1 cellular context compared by ENCODE assay signal in genomic region chr2:45611020-45611737, GRCh38.
A peak's percentile ranks its signal among the peaks of the same experiment; 100 is the strongest.
TF ChIP-seq lines count a peak whose summit lies in the region.

Gene SRBD1 (minus strand): TSS chr2:45611267. CDS start chr2:45605441, 5,826 bp downstream.

TF ChIP-seq in HepG2, 621 proteins besides CTCF, POLR2A, EP300 and RAD21 (continued from another document and continues in another):
- TF ChIP-seq, protein P1, sequence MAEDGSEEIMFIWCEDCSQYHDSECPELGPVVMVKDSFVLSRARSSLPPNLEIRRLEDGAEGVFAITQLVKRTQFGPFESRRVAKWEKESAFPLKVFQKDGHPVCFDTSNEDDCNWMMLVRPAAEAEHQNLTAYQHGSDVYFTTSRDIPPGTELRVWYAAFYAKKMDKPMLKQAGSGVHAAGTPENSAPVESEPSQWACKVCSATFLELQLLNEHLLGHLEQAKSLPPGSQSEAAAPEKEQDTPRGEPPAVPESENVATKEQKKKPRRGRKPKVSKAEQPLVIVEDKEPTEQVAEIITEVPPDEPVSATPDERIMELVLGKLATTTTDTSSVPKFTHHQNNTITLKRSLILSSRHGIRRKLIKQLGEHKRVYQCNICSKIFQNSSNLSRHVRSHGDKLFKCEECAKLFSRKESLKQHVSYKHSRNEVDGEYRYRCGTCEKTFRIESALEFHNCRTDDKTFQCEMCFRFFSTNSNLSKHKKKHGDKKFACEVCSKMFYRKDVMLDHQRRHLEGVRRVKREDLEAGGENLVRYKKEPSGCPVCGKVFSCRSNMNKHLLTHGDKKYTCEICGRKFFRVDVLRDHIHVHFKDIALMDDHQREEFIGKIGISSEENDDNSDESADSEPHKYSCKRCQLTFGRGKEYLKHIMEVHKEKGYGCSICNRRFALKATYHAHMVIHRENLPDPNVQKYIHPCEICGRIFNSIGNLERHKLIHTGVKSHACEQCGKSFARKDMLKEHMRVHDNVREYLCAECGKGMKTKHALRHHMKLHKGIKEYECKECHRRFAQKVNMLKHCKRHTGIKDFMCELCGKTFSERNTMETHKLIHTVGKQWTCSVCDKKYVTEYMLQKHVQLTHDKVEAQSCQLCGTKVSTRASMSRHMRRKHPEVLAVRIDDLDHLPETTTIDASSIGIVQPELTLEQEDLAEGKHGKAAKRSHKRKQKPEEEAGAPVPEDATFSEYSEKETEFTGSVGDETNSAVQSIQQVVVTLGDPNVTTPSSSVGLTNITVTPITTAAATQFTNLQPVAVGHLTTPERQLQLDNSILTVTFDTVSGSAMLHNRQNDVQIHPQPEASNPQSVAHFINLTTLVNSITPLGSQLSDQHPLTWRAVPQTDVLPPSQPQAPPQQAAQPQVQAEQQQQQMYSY (CRISPR knock-in tag; IDR thresholded peaks at IDR 0.05) = 0 out of 2 replicates have a peak, but pooled peaks have one; percentile 20
- no peak for TF ChIP-seq ZNF326 (CRISPR knock-in tag; IDR thresholded peaks at IDR 0.05; ENCODE audit: borderline replicate concordance)
- peak; percentile 84 for TF ChIP-seq SALL1 (CRISPR knock-in tag; IDR thresholded peaks at IDR 0.05)
- TF ChIP-seq ARID4A (CRISPR knock-in tag; IDR thresholded peaks at IDR 0.05; ENCODE audit: borderline replicate concordance) = peak; percentile 83; the same call in 1 of the 2 replicates
- TF ChIP-seq NONO (IDR thresholded peaks at IDR 0.05) = no peak
- peak; percentile 60 for TF ChIP-seq NONO (CRISPR knock-in tag; conservative IDR thresholded peaks at IDR 0.05)
- TF ChIP-seq ZNF329 (CRISPR knock-in tag; IDR thresholded peaks at IDR 0.05; ENCODE audit: low read depth) = no peak
- no peak for TF ChIP-seq ZNF737 (CRISPR knock-in tag; IDR thresholded peaks at IDR 0.05; ENCODE audit: borderline replicate concordance)
- TF ChIP-seq ZBED4 (CRISPR knock-in tag; IDR thresholded peaks at IDR 0.05; ENCODE audit: borderline replicate concordance) = no peak
- TF ChIP-seq SSRP1 (CRISPR knock-in tag; IDR thresholded peaks at IDR 0.05) = no peak
- no peak for TF ChIP-seq FOSL1 (CRISPR knock-in tag; IDR thresholded peaks at IDR 0.05; ENCODE audit: borderline replicate concordance)
- TF ChIP-seq ZFP1 (CRISPR knock-in tag; IDR thresholded peaks at IDR 0.05) = no peak
- no peak for TF ChIP-seq TMF1 (CRISPR knock-in tag; IDR thresholded peaks at IDR 0.05; ENCODE audit: low read depth)
- TF ChIP-seq ZNF414 (CRISPR knock-in tag; IDR thresholded peaks at IDR 0.05) = no peak
- TF ChIP-seq POLR2G (IDR thresholded peaks at IDR 0.05; ENCODE audit: low read depth, low read length) = peak; percentile 97
- TF ChIP-seq ZNF264 (CRISPR knock-in tag; IDR thresholded peaks at IDR 0.05) = 0 out of 2 replicates have a peak, but pooled peaks have one; percentile 48
- TF ChIP-seq HNRNPK (IDR thresholded peaks at IDR 0.05; ENCODE audit: low read depth, low read length, poor library complexity, severe bottlenecking) = no peak
- no peak for TF ChIP-seq JDP2 (CRISPR knock-in tag; IDR thresholded peaks at IDR 0.05; ENCODE audit: borderline replicate concordance)
- no peak for TF ChIP-seq TCF7 (IDR thresholded peaks at IDR 0.05; ENCODE audit: low read depth)
- no peak for TF ChIP-seq ATM (IDR thresholded peaks at IDR 0.05; ENCODE audit: borderline replicate concordance)
- TF ChIP-seq ZSCAN31 (CRISPR knock-in tag; IDR thresholded peaks at IDR 0.05; ENCODE audit: low read depth) = no peak
- peak; percentile 63; the same call in 1 of the 2 replicates for TF ChIP-seq ZNF792 (CRISPR knock-in tag; IDR thresholded peaks at IDR 0.05)
- no peak for TF ChIP-seq NCOA2 (CRISPR knock-in tag; IDR thresholded peaks at IDR 0.05)
- peak; percentile 47; the same call in 1 of the 2 replicates for TF ChIP-seq ZNF777 (CRISPR knock-in tag; IDR thresholded peaks at IDR 0.05)
- no peak for TF ChIP-seq BATF2 (CRISPR knock-in tag; IDR thresholded peaks at IDR 0.05)
- TF ChIP-seq ATRX (CRISPR knock-in tag; IDR thresholded peaks at IDR 0.05; ENCODE audit: borderline replicate concordance) = no peak
- TF ChIP-seq NFIB (CRISPR knock-in tag; IDR thresholded peaks at IDR 0.05; ENCODE audit: borderline replicate concordance) = no peak
- TF ChIP-seq YY1 (IDR thresholded peaks at IDR 0.05; ENCODE audit: insufficient read depth, insufficient replicate concordance, low read depth, low read length) = peak; percentile 79
- TF ChIP-seq MZF1 (CRISPR knock-in tag; IDR thresholded peaks at IDR 0.05; ENCODE audit: borderline replicate concordance) = no peak
- TF ChIP-seq NCOA1 (CRISPR knock-in tag; IDR thresholded peaks at IDR 0.05) = no peak
- no peak for TF ChIP-seq CAMTA2 (CRISPR knock-in tag; IDR thresholded peaks at IDR 0.05; ENCODE audit: borderline replicate concordance)
- TF ChIP-seq ETV5 (CRISPR knock-in tag; IDR thresholded peaks at IDR 0.05; ENCODE audit: borderline replicate concordance) = peak; percentile 95
- no peak for TF ChIP-seq MYNN (CRISPR knock-in tag; IDR thresholded peaks at IDR 0.05; ENCODE audit: low read depth)
- no peak for TF ChIP-seq ZFP41 (CRISPR knock-in tag; IDR thresholded peaks at IDR 0.05; ENCODE audit: borderline replicate concordance)
- no peak for TF ChIP-seq ZBTB34 (CRISPR knock-in tag; IDR thresholded peaks at IDR 0.05)
- peak; percentile 57; the same call in 1 of the 2 replicates for TF ChIP-seq MTA1 (CRISPR knock-in tag; IDR thresholded peaks at IDR 0.05; ENCODE audit: borderline replicate concordance)
- TF ChIP-seq, protein P2, sequence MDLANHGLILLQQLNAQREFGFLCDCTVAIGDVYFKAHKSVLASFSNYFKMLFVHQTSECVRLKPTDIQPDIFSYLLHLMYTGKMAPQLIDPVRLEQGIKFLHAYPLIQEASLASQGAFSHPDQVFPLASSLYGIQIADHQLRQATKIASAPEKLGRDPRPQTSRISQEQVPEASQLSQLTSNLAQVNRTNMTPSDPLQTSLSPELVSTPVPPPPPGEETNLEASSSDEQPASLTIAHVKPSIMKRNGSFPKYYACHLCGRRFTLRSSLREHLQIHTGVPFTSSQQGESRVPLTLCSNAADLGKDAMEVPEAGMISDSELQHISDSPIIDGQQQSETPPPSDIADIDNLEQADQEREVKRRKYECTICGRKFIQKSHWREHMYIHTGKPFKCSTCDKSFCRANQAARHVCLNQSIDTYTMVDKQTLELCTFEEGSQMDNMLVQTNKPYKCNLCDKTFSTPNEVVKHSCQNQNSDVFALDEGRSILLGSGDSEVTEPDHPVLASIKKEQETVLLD (CRISPR knock-in tag; IDR thresholded peaks at IDR 0.05; ENCODE audit: low read depth) = peak; percentile 75
- TF ChIP-seq CCAR2 (optimal IDR thresholded peaks at IDR 0.05; ENCODE audit: low read depth, low read length) = no peak
- TF ChIP-seq NFKB2 (CRISPR knock-in tag; IDR thresholded peaks at IDR 0.05; ENCODE audit: borderline replicate concordance) = peak; percentile 69; the same call in 1 of the 2 replicates
- no peak for TF ChIP-seq ZKSCAN1 (IDR thresholded peaks at IDR 0.05; ENCODE audit: low read length)
- TF ChIP-seq ZNF224 (CRISPR knock-in tag; IDR thresholded peaks at IDR 0.05) = no peak
- TF ChIP-seq NR2F2 (IDR thresholded peaks at IDR 0.05; ENCODE audit: borderline replicate concordance, low read depth) = no peak
- TF ChIP-seq BCL6 (CRISPR knock-in tag; IDR thresholded peaks at IDR 0.05) = peak; percentile 89
- TF ChIP-seq ZNF558 (CRISPR knock-in tag; IDR thresholded peaks at IDR 0.05; ENCODE audit: borderline replicate concordance) = no peak
- TF ChIP-seq KMT2B (CRISPR knock-in tag; IDR thresholded peaks at IDR 0.05) = peak; percentile 97
- TF ChIP-seq ZMAT3 (CRISPR knock-in tag; conservative IDR thresholded peaks at IDR 0.05) = no peak; the same call in 1 of the 2 replicates
- TF ChIP-seq ZNF432 (CRISPR knock-in tag; IDR thresholded peaks at IDR 0.05; ENCODE audit: borderline replicate concordance) = no peak
- no peak for TF ChIP-seq USF2 (IDR thresholded peaks at IDR 0.05; ENCODE audit: low read depth, low read length)
- no peak for TF ChIP-seq USF2 (CRISPR knock-in tag; IDR thresholded peaks at IDR 0.05; ENCODE audit: borderline replicate concordance)
